11 cellular contexts compared by ENCODE assay signal in the genomic region with DNA sequence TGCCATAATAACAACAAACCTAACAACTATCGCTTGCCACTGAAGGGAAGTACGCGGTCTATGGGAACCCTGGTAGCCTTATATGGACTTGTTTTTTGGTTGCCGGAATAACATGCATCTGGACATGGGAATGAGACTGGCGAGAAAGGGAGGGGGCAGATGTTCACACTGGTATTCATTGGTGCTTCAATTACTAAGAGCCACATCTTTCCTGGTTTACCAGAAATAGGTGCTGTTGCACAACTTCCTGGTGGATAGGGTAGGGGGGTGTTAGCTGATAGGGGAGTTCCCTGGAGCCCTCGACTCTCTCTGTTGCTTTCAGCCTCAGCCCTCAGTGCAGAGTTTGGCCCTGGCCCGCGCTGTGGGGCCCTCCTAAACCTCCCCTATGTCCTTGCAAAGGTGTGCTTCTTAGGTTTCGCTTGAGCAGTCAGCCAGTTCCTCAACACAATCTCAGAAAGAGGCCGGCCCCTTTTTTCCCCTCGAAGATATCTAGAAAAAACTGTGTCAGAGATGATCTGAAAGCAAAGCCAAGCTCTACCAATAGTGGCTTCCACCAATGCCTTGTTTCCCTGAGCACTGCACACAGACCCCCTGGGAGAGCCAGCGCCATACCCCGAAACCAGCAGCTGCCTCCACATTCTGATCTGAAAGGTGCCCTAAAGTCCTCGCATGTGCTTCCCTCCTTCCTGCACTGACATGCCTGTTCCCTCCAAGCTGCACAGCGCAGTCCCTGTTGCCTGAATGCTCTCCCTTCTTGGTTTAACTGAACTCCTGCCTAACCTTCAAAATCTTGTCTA. TPM values are rescaled to one million over a fixed set of nuclear protein-coding genes. Genes with fewer than 3 reads are reported as not detected.
DNase-seq lines count a peak whose midpoint lies in the region; ATAC-seq and TF ChIP-seq lines count a peak whose summit lies in the region.
"Had no signal": no experiment of that assay in that cellular context is flagged by ENCODE, and none has a peak within 500 bp of the region (broad histone marks: within the 10 kb centered on the region; RNA-seq: fewer than 3 reads in every experiment).

No MANE protein-coding gene starts in this region.

- DNase-seq in DMS53 (lab: John Stamatoyannopoulos, UW): peak; percentile 40
- DNase-seq in DMS53 treated with DMSO at 0.1 percent for 48 hours (lab: John Stamatoyannopoulos, UW; ENCODE audit: unreplicated experiment): no peak
- DNase-seq in colonic mucosa: peak; percentile 16
- DNase-seq in stimulated activated naive B cell treated with anti-CD40 and anti-IgM and Interleukin-4, amounts not matched to agents 10 μg/mL and 1 μg/mL and 100 μg/mL, for 72 hours: no peak
- DNase-seq in stimulated activated CD4-positive, alpha-beta T cell treated with anti-CD3 and anti-CD28 coated beads, Interleukin-2, amount 100 ng/mL, for 48 hours: no peak
- no peak for DNase-seq in HT-29 (ENCODE audit: low spot score)
- DNase-seq: SHP77 had no signal

- H3K36me3 Mint-ChIP-seq in stimulated activated naive B cell treated with anti-CD40 and anti-IgM and Interleukin-4, amounts not matched to agents 10 μg/mL and 1 μg/mL and 100 μg/mL, for 72 hours: no peaks in the 10 kb centered on the region

- peaks cover 9 to 15% of the 10 kb centered on the region in 2 donors for H3K4me1 Mint-ChIP-seq in stimulated activated naive B cell treated with anti-CD40 and anti-IgM and Interleukin-4, amounts not matched to agents 10 μg/mL and 1 μg/mL and 100 μg/mL, for 72 hours
- H3K4me1 Mint-ChIP-seq: nephron had no signal

- no peak for TF ChIP-seq CTCF in colonic mucosa (IDR thresholded peaks at IDR 0.05)

- H3K9me3 ChIP-seq in colonic mucosa: no peaks in the 10 kb centered on the region

- H3K4me1 ChIP-seq in colonic mucosa: peaks cover 4% of the 10 kb centered on the region

- no peak overlapping the region for H3K4me3 ChIP-seq in colonic mucosa

- no peaks in the 10 kb centered on the region for H3K27me3 ChIP-seq in colonic mucosa

- no peak overlapping the region for H3K27ac ChIP-seq in colonic mucosa

- intact Hi-C loops in colonic mucosa (cut with DNase I): no loop called here

- H3K9me3 Mint-ChIP-seq in stimulated activated naive B cell treated with anti-CD40 and anti-IgM and Interleukin-4, amounts not matched to agents 10 μg/mL and 1 μg/mL and 100 μg/mL, for 72 hours: peaks cover 0 to under 1% of the 10 kb centered on the region in 2 donors

- H3K36me3 ChIP-seq in colonic mucosa: no peaks in the 10 kb centered on the region

- no peak overlapping the region for H3K4me3 Mint-ChIP-seq in stimulated activated naive B cell treated with anti-CD40 and anti-IgM and Interleukin-4, amounts not matched to agents 10 μg/mL and 1 μg/mL and 100 μg/mL, for 72 hours
- H3K4me3 Mint-ChIP-seq: activated T-helper 1 cell treated with anti-CD3 and anti-CD28 coated beads, Interleukin-12 subunit alpha, Interleukin-12 subunit beta, Interleukin-2, Interleukin-4 antibody, amounts not matched to agents 30 ng/mL and 10 ng/mL and 1 ng/mL, durations not matched to agents 14 hours and 24 hours and 36 hours; nephron had no signal

- no peak overlapping the region for H3K27ac Mint-ChIP-seq in stimulated activated naive B cell treated with anti-CD40 and anti-IgM and Interleukin-4, amounts not matched to agents 10 μg/mL and 1 μg/mL and 100 μg/mL, for 72 hours
- H3K27ac Mint-ChIP-seq: activated T-helper 1 cell treated with anti-CD3 and anti-CD28 coated beads, Interleukin-12 subunit alpha, Interleukin-12 subunit beta, Interleukin-2, Interleukin-4 antibody, amounts not matched to agents 30 ng/mL and 10 ng/mL and 1 ng/mL, durations not matched to agents 14 hours and 24 hours and 36 hours had no signal

- H3K27me3 Mint-ChIP-seq in stimulated activated naive B cell treated with anti-CD40 and anti-IgM and Interleukin-4, amounts not matched to agents 10 μg/mL and 1 μg/mL and 100 μg/mL, for 72 hours: peaks cover 0 to 4% of the 10 kb centered on the region in 2 donors

- ATAC-seq in HG02885 (IDR thresholded peaks at IDR 0.05; ENCODE audit: poor library complexity, unreplicated experiment): peak; percentile 84
- ATAC-seq in stimulated activated naive B cell treated with anti-CD40 and anti-IgM and Interleukin-4, amounts not matched to agents 10 μg/mL and 1 μg/mL and 100 μg/mL, for 72 hours (replicated peaks): peak; percentile 65 to 72
- no peak for ATAC-seq in esophagus mucosa

- H3K9ac ChIP-seq in colonic mucosa (ENCODE audit: low read depth in 2 of 2, low read length in 2 of 2): no peak overlapping the region

RNA-seq across cellular contexts. Expression of gene TBXAS1, which starts 13.5 kb away (rescaled TPM):
- total RNA-seq in colonic mucosa (10 to 100 TPM; 12.0 to 17.0 TPM), esophagus mucosa (10.8 TPM)
- 17.2 and 22.8 TPM in 2 replicates for total RNA-seq in HT-29 (2014; rRNA removed; shearing (Covaris generic))

Comparison
In these comparisons a context has a peak if more than half of its experiments do, and no peak if none do; other contexts are left out.
1. DNase-seq: peak in DMS53 (single experiment) and colonic mucosa (single experiment); none in DMS53 treated with DMSO at 0.1 percent for 48 hours (single experiment), stimulated activated naive B cell treated with anti-CD40 and anti-IgM and Interleukin-4, amounts not matched to agents 10 μg/mL and 1 μg/mL and 100 μg/mL, for 72 hours (single experiment), stimulated activated CD4-positive, alpha-beta T cell treated with anti-CD3 and anti-CD28 coated beads, Interleukin-2, amount 100 ng/mL, for 48 hours (0 of 2) and HT-29 (single experiment).